ENCODE assay signal across 18 cellular contexts in the genomic region with DNA sequence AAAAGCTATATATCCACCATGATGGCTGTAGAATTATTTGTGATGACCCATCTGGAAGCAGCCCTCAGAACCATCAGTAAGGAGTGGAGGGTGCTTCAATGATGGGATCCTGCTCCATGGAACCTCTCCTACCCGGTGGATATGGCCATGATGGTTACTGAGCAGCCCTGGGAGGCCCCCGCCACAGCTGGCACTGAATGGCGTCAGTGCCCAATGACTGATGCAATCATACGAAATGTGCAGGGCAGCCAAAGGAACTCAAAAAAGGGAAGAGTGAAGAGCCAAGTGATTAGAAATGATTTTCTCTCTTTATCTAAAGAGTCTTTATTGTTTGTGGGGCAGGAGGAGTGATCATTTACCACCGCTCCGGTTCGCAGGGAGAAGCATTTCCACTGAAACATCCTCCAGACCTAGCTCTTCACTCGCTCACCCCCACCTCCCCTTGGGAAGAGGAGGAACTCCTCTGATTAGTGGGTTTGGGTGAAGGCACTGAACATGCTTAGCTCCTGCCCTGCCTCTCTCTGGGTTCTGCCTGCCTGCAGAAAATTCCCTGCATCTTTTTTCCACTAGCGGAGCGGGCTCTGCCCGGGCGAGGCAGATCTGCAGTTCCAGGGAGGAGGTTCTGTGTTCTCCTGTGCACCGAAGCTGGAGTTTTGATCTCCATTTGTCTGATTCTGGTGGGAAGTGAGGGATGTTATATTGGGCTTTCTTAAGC.
"Had no signal": no experiment of that assay in that cellular context is flagged by ENCODE, and none has a peak within 500 bp of the region (broad histone marks: within the 10 kb centered on the region; RNA-seq: fewer than 3 reads in every experiment).

No MANE protein-coding gene starts in this region.

- ATAC-seq: activated CD8-positive, alpha-beta T cell treated with anti-CD3 and anti-CD28 coated beads, Interleukin-2, amount 10 ng/mL, durations not matched to agents 7 days and 5 days; activated T-cell treated with anti-CD3 and anti-CD28 coated beads, Interleukin-2, amount 50 U/mL, for 72 hours; esophagus mucosa; left ventricle myocardium superior; psoas muscle; stimulated activated naive CD8-positive, alpha-beta T cell treated with anti-CD3 and anti-CD28 coated beads, Interleukin-15, amount 100 ng/mL, for 72 hours had no signal

- H3K27ac ChIP-seq: hepatocyte, psoas muscle, sigmoid colon, spleen, upper lobe of left lung had no signal

- FAIRE-seq: colon, keratinocyte, TTC549 had no signal

- H3K4me3 ChIP-seq: hepatocyte, psoas muscle, sigmoid colon, spleen, upper lobe of left lung had no signal

- DNase-seq: activated CD4-positive, alpha-beta T cell treated with anti-CD3 and anti-CD28 coated beads, Interleukin-2, amount 10 ng/mL, durations not matched to agents 24 days and 14 days; activated CD4-positive, CD25-positive, alpha-beta regulatory T cell; activated CD8-positive, alpha-beta memory T cell treated with anti-CD3 and anti-CD28 coated beads, Interleukin-2, amount 50 U/mL, for 4 hours; activated CD8-positive, alpha-beta T cell treated with anti-CD3 and anti-CD28 coated beads, Interleukin-2, amount 10 ng/mL, durations not matched to agents 7 days and 5 days; activated gamma-delta T cell treated with Interleukin-2 at 50 U/mL for 16 hours; activated T-cell treated with anti-CD3 and anti-CD28 coated beads, Interleukin-2, amount 50 U/mL, for 72 hours; amniotic stem cell; left ventricle myocardium superior; psoas muscle; sigmoid colon; spleen; stimulated activated naive CD8-positive, alpha-beta T cell treated with anti-CD3 and anti-CD28 coated beads, Interleukin-15, amount 100 ng/mL, for 72 hours; upper lobe of left lung had no signal

- H3K36me3 ChIP-seq: sigmoid colon, spleen, upper lobe of left lung had no signal

- H3K4me1 ChIP-seq: psoas muscle, sigmoid colon, spleen, upper lobe of left lung had no signal

- H3K9me3 ChIP-seq: psoas muscle, sigmoid colon, spleen, upper lobe of left lung had no signal
